ENCODE assay signal across 8 cellular contexts in the genomic region with DNA sequence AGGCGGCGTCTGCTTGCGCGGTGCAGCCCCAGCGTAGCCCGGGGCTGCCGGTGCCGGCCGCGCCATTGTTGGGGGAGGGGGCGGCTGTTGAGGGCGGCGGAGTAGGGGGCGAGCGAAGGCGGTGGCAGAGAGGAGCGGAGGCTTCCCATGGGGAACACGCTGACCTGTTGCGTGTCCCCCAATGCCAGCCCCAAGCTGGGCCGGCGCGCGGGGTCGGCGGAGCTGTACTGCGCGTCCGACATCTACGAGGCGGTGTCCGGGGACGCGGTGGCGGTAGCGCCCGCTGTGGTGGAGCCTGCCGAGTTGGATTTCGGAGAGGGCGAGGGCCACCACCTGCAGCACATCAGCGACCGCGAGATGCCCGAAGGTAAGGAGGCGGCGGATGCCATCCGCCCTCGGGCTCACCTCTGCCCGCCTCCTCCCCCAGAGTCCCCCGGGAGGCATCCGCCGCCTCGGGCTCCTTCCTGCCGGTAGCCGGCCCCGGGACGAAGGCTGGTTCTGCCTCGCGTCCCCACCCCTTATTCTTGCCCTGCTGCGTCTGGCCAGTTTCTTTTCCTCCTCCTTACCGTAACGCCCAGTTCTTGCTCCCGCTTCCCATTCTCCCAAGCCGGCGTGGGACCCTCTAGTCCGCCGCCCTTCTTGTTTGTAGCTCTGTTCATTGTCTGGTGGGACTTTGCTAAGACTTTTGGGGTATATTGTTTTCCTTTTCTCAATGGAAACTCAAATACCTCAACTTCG. TPM values are rescaled to one million over a fixed set of nuclear protein-coding genes. Genes with fewer than 3 reads are reported as not detected.
DNase-seq lines count a peak whose midpoint lies in the region; ATAC-seq, FAIRE-seq and TF ChIP-seq lines count a peak whose summit lies in the region.

No MANE protein-coding gene starts in this region.

- peak overlapping the region; percentile 80 for H3K9ac ChIP-seq in keratinocyte (ENCODE audit: control insufficient read depth, extremely low read depth, insufficient read depth, low read length)

- H4K20me1 ChIP-seq in keratinocyte (ENCODE audit: control insufficient read depth, extremely low read depth, insufficient read depth, low read length), result no peaks in the 10 kb centered on the region

- H3K9me3 Mint-ChIP-seq in T-helper 2 cell treated with Interferon-gamma antibody and Interleukin-4, amounts not matched to agents 5 μg/mL and 100 μg/mL, for 36 hours, result no peaks in the 10 kb centered on the region
- no peaks in the 10 kb centered on the region for H3K9me3 Mint-ChIP-seq in MCF 10A (ENCODE audit: unreplicated experiment)

- H2AFZ ChIP-seq in keratinocyte (ENCODE audit: control insufficient read depth, low read length), result peak overlapping the region; percentile 83

- ATAC-seq in GM19468 (IDR thresholded peaks at IDR 0.05; ENCODE audit: extremely low read depth, unreplicated experiment), result peak; percentile 4
- ATAC-seq in HG03571 (IDR thresholded peaks at IDR 0.05; ENCODE audit: unreplicated experiment), result peak; percentile 29

- DNase-seq in CMK (ENCODE audit: low read depth), result peak; percentile 15
- peak; percentile 52 for DNase-seq in T-helper 2 cell treated with Interferon-gamma antibody and Interleukin-4, amounts not matched to agents 5 μg/mL and 100 μg/mL, for 36 hours (ENCODE audit: low spot score)
- peak; percentile 36 for DNase-seq in MCF 10A (ENCODE audit: unreplicated experiment)
- no peak for DNase-seq in keratinocyte (ENCODE audit: low read depth, low spot score)
- peak; percentile 9 to 31 (median 20) for DNase-seq in stimulated activated CD4-positive, alpha-beta T cell treated with anti-CD3 and anti-CD28 coated beads, Interleukin-1b, Interleukin-23, amount 100 ng/mL, for 24 hours (ENCODE audit: low read depth in 4 of 4, low spot score in 1 of 4)
- DNase-seq in NCI-H446 (lab: John Stamatoyannopoulos, UW), result no peak

- H3K36me3 Mint-ChIP-seq in T-helper 2 cell treated with Interferon-gamma antibody and Interleukin-4, amounts not matched to agents 5 μg/mL and 100 μg/mL, for 36 hours (ENCODE audit: low read depth), result peaks cover 4% of the 10 kb centered on the region
- H3K36me3 Mint-ChIP-seq in MCF 10A (ENCODE audit: insufficient read depth, unreplicated experiment), result no peaks in the 10 kb centered on the region

- H3K4me3 Mint-ChIP-seq in T-helper 2 cell treated with Interferon-gamma antibody and Interleukin-4, amounts not matched to agents 5 μg/mL and 100 μg/mL, for 36 hours, result peak overlapping the region; percentile 99
- H3K4me3 Mint-ChIP-seq in MCF 10A (ENCODE audit: unreplicated experiment), result peak overlapping the region; percentile 99

- POLR2A ChIA-PET in MCF 10A (lab: Yijun Ruan, JAX), result interaction anchor here (0.6 to 3.6 kb wide), 24 partner anchors 9 to 555 kb away, joined by 3 to 57 read pairs (median 5); a partner anchor contains a TSS

- no peaks in the 10 kb centered on the region for H3K36me3 ChIP-seq in keratinocyte (ENCODE audit: control insufficient read depth in 2 of 2, extremely low read depth in 1 of 2, insufficient read depth in 2 of 2, low read length in 2 of 2)

- peaks cover 32% of the 10 kb centered on the region for H3K4me1 ChIP-seq in keratinocyte (ENCODE audit: control insufficient read depth, extremely low read depth, insufficient read depth, low read length)

- H3K9me1 ChIP-seq in keratinocyte (ENCODE audit: control insufficient read depth, extremely low read depth, insufficient read depth, low read length), result no peaks in the 10 kb centered on the region

- peaks cover 36% of the 10 kb centered on the region for H3K79me2 ChIP-seq in keratinocyte (ENCODE audit: control insufficient read depth, insufficient read depth, low read length)

- BruUV-seq in MCF 10A (replicated peaks; lab: Mats Ljungman, UMichigan), result no TSS peak

- H3K4me2 ChIP-seq in keratinocyte (ENCODE audit: control insufficient read depth, extremely low read depth, insufficient read depth, low read depth, low read length), result peak overlapping the region; percentile 88

- no peak for FAIRE-seq in keratinocyte (lab: Jason Lieb, UNC)

- peak overlapping the region; percentile 91 to 98 (median 92) for H3K4me3 ChIP-seq in keratinocyte (ENCODE audit: control insufficient read depth in 2 of 3, extremely low read depth in 1 of 3, insufficient read depth in 2 of 3, low read depth in 1 of 3, low read length in 3 of 3)

- H3K27me3 ChIP-seq in keratinocyte (ENCODE audit: control insufficient read depth, extremely low read depth, insufficient read depth, low read length), result no peaks in the 10 kb centered on the region

- dilution Hi-C loops in keratinocyte (cut with MboI; ENCODE audit: extremely low pct_ligation_motif_present, low sequenced_read_pairs), result no loop called here

- H3K27me3 Mint-ChIP-seq in T-helper 2 cell treated with Interferon-gamma antibody and Interleukin-4, amounts not matched to agents 5 μg/mL and 100 μg/mL, for 36 hours (ENCODE audit: low read depth), result peaks cover 3% of the 10 kb centered on the region
- no peaks in the 10 kb centered on the region for H3K27me3 Mint-ChIP-seq in MCF 10A (ENCODE audit: insufficient read depth, unreplicated experiment)

- intact Hi-C loops in MCF 10A (cut with micrococcal nuclease), result loop anchor here (2.0 to 10.0 kb wide), 4 partner anchors 87 to 177 kb away; a partner anchor contains a TSS

- CTCF ChIA-PET in MCF 10A (lab: Yijun Ruan, JAX), result interaction anchor here (0.9 to 3.2 kb wide), 6 partner anchors 14 to 328 kb away, joined by 3 to 10 read pairs (median 4); no protein-coding TSS in a partner anchor

- TF ChIP-seq CTCF in MCF 10A (IDR thresholded peaks at IDR 0.05; ENCODE audit: unreplicated experiment), result no peak
- peak in 2 of 3 experiments; percentile 3 to 4 for TF ChIP-seq CTCF in keratinocyte (optimal IDR thresholded peaks at IDR 0.05 in 1 of 3, IDR thresholded peaks at IDR 0.05 in 1 of 3, conservative IDR thresholded peaks at IDR 0.05 in 1 of 3; ENCODE audit: extremely low read depth in 1 of 3, insufficient read depth in 2 of 3, low read length in 3 of 3)

- peak overlapping the region; percentile 61 for H3K27ac ChIP-seq in keratinocyte (ENCODE audit: control insufficient read depth, insufficient read depth, low read length)

- H3K27ac Mint-ChIP-seq in T-helper 2 cell treated with Interferon-gamma antibody and Interleukin-4, amounts not matched to agents 5 μg/mL and 100 μg/mL, for 36 hours, result peak overlapping the region; percentile 85
- H3K27ac Mint-ChIP-seq in MCF 10A (ENCODE audit: low read depth, unreplicated experiment), result peak overlapping the region; percentile 96

- H3K4me1 Mint-ChIP-seq in T-helper 2 cell treated with Interferon-gamma antibody and Interleukin-4, amounts not matched to agents 5 μg/mL and 100 μg/mL, for 36 hours (ENCODE audit: low read depth), result peaks cover 27% of the 10 kb centered on the region
- peaks cover 15% of the 10 kb centered on the region for H3K4me1 Mint-ChIP-seq in MCF 10A (ENCODE audit: insufficient read depth, unreplicated experiment)

- H3K9me3 ChIP-seq in keratinocyte (ENCODE audit: control insufficient read depth, low read depth, low read length), result no peaks in the 10 kb centered on the region

RNA-seq across cellular contexts. Expression of a gene that starts 0.5 kb away (rescaled TPM):
- 19.7 and 23.3 TPM in 2 replicates for total RNA-seq in MCF 10A (2022)
- polyA plus RNA-seq in keratinocyte, result 15.5 to 29.9 TPM (median 19.4 TPM) in 3 replicates
- polyA plus RNA-seq in keratinocyte (2011; ENCODE audit: low read depth), result 4.8 TPM
- polyA plus RNA-seq in keratinocyte (2011; cell fraction: cytosol; rRNA removed), result 18.3 and 41.5 TPM in 2 replicates
- 18.6 and 20.0 TPM in 2 replicates for polyA plus RNA-seq in keratinocyte (2011; cell fraction: nucleus; rRNA removed)
- polyA plus RNA-seq in keratinocyte (2012; ENCODE audit: low replicate concordance), result 7.9 and 24.3 TPM in 2 replicates
- polyA minus RNA-seq in keratinocyte, result 4.0 to 27.5 TPM (median 15.9 TPM) in 3 replicates
- 22.3 TPM for polyA minus RNA-seq in keratinocyte (2011; cell fraction: cytosol; rRNA and poly(A)+ RNA removed)
- 8.4 and 16.0 TPM in 2 replicates for polyA minus RNA-seq in keratinocyte (2011; cell fraction: nucleus; rRNA and poly(A)+ RNA removed)

RNA-seq across cellular contexts. Expression of a gene that starts 57.8 kb away (rescaled TPM):
- 2.6 and 4.3 TPM in 2 replicates for total RNA-seq in MCF 10A (2022)
- polyA plus RNA-seq in keratinocyte, result 1.6 to 2.4 TPM (median 2.1 TPM) in 3 replicates
- 1.9 TPM for polyA plus RNA-seq in keratinocyte (2011; ENCODE audit: low read depth)
- 1.6 and 2.0 TPM in 2 replicates for polyA plus RNA-seq in keratinocyte (2011; cell fraction: cytosol; rRNA removed)
- 5.8 and 5.9 TPM in 2 replicates for polyA plus RNA-seq in keratinocyte (2011; cell fraction: nucleus; rRNA removed)
- polyA plus RNA-seq in keratinocyte (2012; ENCODE audit: low replicate concordance), result 2.7 and 3.3 TPM in 2 replicates
- polyA minus RNA-seq in keratinocyte, result 3.0 to 4.2 TPM (median 3.5 TPM) in 3 replicates
- polyA minus RNA-seq in keratinocyte (2011; cell fraction: cytosol; rRNA and poly(A)+ RNA removed), result 7.1 TPM
- polyA minus RNA-seq in keratinocyte (2011; cell fraction: nucleus; rRNA and poly(A)+ RNA removed), result 10.4 and 13.7 TPM in 2 replicates

Comparison
In these comparisons a context has a peak if more than half of its experiments do, and no peak if none do; other contexts are left out.
1. DNase-seq: peak in CMK (single experiment), T-helper 2 cell treated with Interferon-gamma antibody and Interleukin-4, amounts not matched to agents 5 μg/mL and 100 μg/mL, for 36 hours (single experiment), MCF 10A (single experiment) and stimulated activated CD4-positive, alpha-beta T cell treated with anti-CD3 and anti-CD28 coated beads, Interleukin-1b, Interleukin-23, amount 100 ng/mL, for 24 hours (4 of 4); none in keratinocyte (single experiment) and NCI-H446 (0 of 2).